8 cellular contexts compared by ENCODE assay signal in the genomic region with DNA sequence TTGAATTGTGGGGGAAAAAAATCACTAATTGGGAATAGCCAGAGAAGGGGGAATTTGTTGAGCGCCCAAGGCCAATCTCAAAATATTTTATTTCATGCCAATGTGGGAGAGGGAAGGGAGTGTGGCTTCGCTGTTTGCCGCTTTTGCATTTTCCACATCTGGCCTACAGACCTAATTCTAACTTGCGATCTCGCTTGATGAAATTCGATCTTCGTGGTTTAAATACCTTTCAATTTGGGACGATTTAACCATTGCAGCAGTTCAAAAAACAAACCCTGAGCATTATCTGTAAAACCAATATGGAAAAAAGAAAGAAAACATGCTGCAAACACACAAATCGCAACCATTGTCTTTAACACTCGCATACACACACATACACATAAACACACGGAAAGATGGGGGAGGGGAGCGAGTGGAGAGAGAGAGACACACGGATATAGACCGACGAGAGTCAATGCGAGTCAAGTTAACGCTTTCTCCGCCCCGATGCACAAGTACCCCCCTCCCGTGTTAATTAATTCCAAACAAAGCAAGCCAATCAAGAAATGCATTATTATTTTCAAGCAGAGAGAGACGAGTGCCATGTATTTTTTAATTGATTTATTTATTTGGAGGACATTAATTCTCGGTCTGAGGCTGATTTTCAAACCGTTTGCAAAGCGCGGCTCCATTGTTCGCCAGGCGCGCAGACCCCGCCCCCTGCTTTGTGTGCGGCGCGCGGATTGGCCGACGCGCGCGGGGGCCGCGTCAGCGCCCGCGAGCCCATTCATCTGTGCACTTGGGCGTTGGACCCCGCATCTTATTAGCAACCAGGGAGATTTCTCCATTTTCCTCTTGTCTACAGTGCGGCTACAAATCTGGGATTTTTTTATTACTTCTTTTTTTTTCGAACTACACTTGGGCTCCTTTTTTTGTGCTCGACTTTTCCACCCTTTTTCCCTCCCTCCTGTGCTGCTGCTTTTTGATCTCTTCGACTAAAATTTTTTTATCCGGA. TPM values are rescaled to one million over a fixed set of nuclear protein-coding genes. Genes with fewer than 3 reads are reported as not detected.
DNase-seq lines count a peak whose midpoint lies in the region; ATAC-seq, FAIRE-seq and TF ChIP-seq lines count a peak whose summit lies in the region.

Gene MARCKS (plus strand): TSS at position 775 of the 994 bp plus-strand sequence. CDS start 401 bp downstream, outside the sequence.

- no peaks in the 10 kb centered on the region for H3K36me3 ChIP-seq in parathyroid adenoma (ENCODE audit: control insufficient read depth, insufficient read depth, low read length)

- in situ Hi-C loops in astrocyte of the cerebellum (cut with HindIII; ENCODE audit: low sequenced_read_pairs) = no loop called here

- TF ChIP-seq CTCF in GM10248 (IDR thresholded peaks at IDR 0.05; ENCODE audit: control extremely low read depth, extremely low read depth, low read depth, missing control alignments) (no peak), astrocyte of the cerebellum (IDR thresholded peaks at IDR 0.05; ENCODE audit: low read depth, low read length, missing control alignments) (no peak), parathyroid adenoma (IDR thresholded peaks at IDR 0.05) (no peak), D721Med (IDR thresholded peaks at IDR 0.05; ENCODE audit: insufficient read depth, missing control alignments) (no peak)

- CTCF ChIA-PET in GM10248 (lab: Yijun Ruan, JAX) = no interaction called here

- no peaks in the 10 kb centered on the region for H3K27me3 ChIP-seq in parathyroid adenoma (ENCODE audit: control insufficient read depth, insufficient read depth, low read length)

- intact Hi-C loops in left ventricle myocardium superior (cut with micrococcal nuclease) = no loop called here

- H3K9me3 ChIP-seq in parathyroid adenoma (ENCODE audit: control insufficient read depth, low read length) = no peaks in the 10 kb centered on the region

- peak within 1 kb of the TSS; percentile 93 for H3K4me2 ChIP-seq in parathyroid adenoma (ENCODE audit: low read length)

- H2AFZ ChIP-seq in parathyroid adenoma = peak within 1 kb of the TSS; percentile 92

- ATAC-seq in GM21737 (IDR thresholded peaks at IDR 0.05; ENCODE audit: unreplicated experiment) (peak; percentile 40), left ventricle myocardium superior (peak; percentile 75)

- POLR2A ChIA-PET in GM10248 (lab: Yijun Ruan, JAX) = interaction anchor here (1.1 kb wide), 1 partner anchor 550 kb away, joined by 3 read pairs; no protein-coding TSS in a partner anchor

- FAIRE-seq in D721Med (lab: Jason Lieb, UNC) = no peak

- H3K4me3 ChIP-seq in Jurkat, Clone E6-1 (ENCODE audit: low read length) = peak within 1 kb of the TSS; percentile 35
- peak within 1 kb of the TSS; percentile 90 for H3K4me3 ChIP-seq in astrocyte of the cerebellum (ENCODE audit: low read depth, low read length)
- H3K4me3 ChIP-seq in parathyroid adenoma (ENCODE audit: low read depth, low read length) = peak within 1 kb of the TSS; percentile 83

- peaks cover 4% of the 10 kb centered on the region for H3K79me2 ChIP-seq in parathyroid adenoma

- H3K27ac ChIP-seq in parathyroid adenoma = peak within 1 kb of the TSS; percentile 99

- peak within 1 kb of the TSS; percentile 97 for H3K9ac ChIP-seq in parathyroid adenoma

- peak; percentile 85 for DNase-seq in GM10248 (ENCODE audit: extremely low spot score)
- peak; percentile 35 for DNase-seq in Jurkat, Clone E6-1 (ENCODE audit: low read depth, low spot score)
- DNase-seq in OCI-M1 (lab: John Stamatoyannopoulos, UW) = peak; percentile 84
- DNase-seq in astrocyte of the cerebellum (ENCODE audit: low read depth) = peak; percentile 80
- DNase-seq in left ventricle myocardium superior = peak; percentile 91
- no peak for DNase-seq in D721Med (ENCODE audit: insufficient read length, low spot score)

- H3K4me1 ChIP-seq in parathyroid adenoma = peaks cover 8% of the 10 kb centered on the region

RNA-seq across cellular contexts. Expression of gene MARCKS, which starts in this region (rescaled TPM):
- polyA plus RNA-seq in Jurkat, Clone E6-1 (2012; ENCODE audit: insufficient read depth, insufficient read length) = 10.9 TPM
- total RNA-seq in left ventricle myocardium superior = 25.4 TPM

Comparison
In these comparisons a context has a peak if more than half of its experiments do, and no peak if none do; other contexts are left out.
1. H3K4me3 ChIP-seq: peak in every context shown above with its lines; median percentile 90 in astrocyte of the cerebellum; 83 in parathyroid adenoma; 35 in Jurkat, Clone E6-1.